35 cellular contexts compared by ENCODE assay signal in the genomic region with DNA sequence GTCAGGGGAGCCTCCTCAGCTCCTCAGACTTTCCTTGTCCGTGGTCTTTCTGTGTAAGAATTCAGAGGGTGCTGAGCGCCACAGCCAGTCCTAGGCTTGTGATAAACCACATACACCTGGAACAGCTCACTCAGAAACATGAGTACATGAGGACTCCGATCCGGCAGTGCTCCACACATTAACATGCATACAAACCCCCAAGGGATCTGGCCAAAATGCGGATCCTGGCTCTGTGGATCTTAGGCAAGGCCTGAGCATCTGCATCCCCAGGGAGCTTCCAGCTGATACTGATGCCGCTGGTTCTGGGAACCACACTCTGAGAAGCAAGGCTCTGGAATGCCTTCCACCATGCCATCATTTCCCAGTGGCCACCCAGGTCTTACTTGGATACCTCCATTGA. TPM values are rescaled to one million over a fixed set of nuclear protein-coding genes. Genes with fewer than 3 reads are reported as not detected.
DNase-seq lines count a peak whose midpoint lies in the region; ATAC-seq and TF ChIP-seq lines count a peak whose summit lies in the region.
"Had no signal": no experiment of that assay in that cellular context is flagged by ENCODE, and none has a peak within 500 bp of the region (broad histone marks: within the 10 kb centered on the region; RNA-seq: fewer than 3 reads in every experiment).

No MANE protein-coding gene starts in this region.

- no peak overlapping the region for H3K4me2 ChIP-seq in osteoblast (ENCODE audit: insufficient read depth, low read length)
- H3K4me2 ChIP-seq: A549; BLaER1; BLaER1 treated with 17β-estradiol and CSF1 and Interleukin-3, amounts not matched to agents 10 nM and 100 nM had no signal

- no peaks in the 10 kb centered on the region for H3K79me2 ChIP-seq in osteoblast (ENCODE audit: insufficient read depth, low read length)

- POLR2A ChIA-PET in WTC11 (lab: Charles Lee) = no interaction called here

- H3K4me3 Mint-ChIP-seq in WTC11 = no peak overlapping the region
- H3K4me3 Mint-ChIP-seq: B cell; CD14-positive monocyte; CD4-positive, alpha-beta memory T cell; CD4-positive, alpha-beta T cell; CD4-positive, CD25-positive, alpha-beta regulatory T cell; CD8-positive, alpha-beta memory T cell; CD8-positive, alpha-beta T cell had no signal

- DNase-seq in right atrium auricular region (ENCODE audit: low spot score) (peak; percentile 34), cardiac septum (ENCODE audit: low spot score) (no peak), WTC11 (ENCODE audit: low spot score) (no peak), osteoblast (ENCODE audit: insufficient read length, low spot score, missing footprints) (peak; percentile 57)
- DNase-seq: 8988T; ACHN; AML-193; BE2C; C1 segment of cervical spinal cord; Caco-2; Calu3; CD4-positive, alpha-beta memory T cell; CD4-positive, alpha-beta T cell; CD4-positive, CD25-positive, alpha-beta regulatory T cell; CD8-positive, alpha-beta memory T cell; CD8-positive, alpha-beta T cell; COR-L47; DMS 273 treated with DMSO at 0.1 percent for 48 hours; DMS153; DMS53; DMS79; DMS79 treated with DMSO at 0.1 percent for 48 hours; DND-41; EL had no signal

- H3K27me3 ChIP-seq in right atrium auricular region = no peaks in the 10 kb centered on the region
- H3K27me3 ChIP-seq in osteoblast (ENCODE audit: insufficient read depth, low read length) = no peaks in the 10 kb centered on the region
- H3K27me3 ChIP-seq: BE2C; BLaER1; BLaER1 treated with 17β-estradiol and CSF1 and Interleukin-3, amounts not matched to agents 10 nM and 100 nM had no signal

- no peak overlapping the region for H3K4me3 ChIP-seq in right atrium auricular region
- no peak overlapping the region for H3K4me3 ChIP-seq in osteoblast (ENCODE audit: insufficient read depth, low read length)
- H3K4me3 ChIP-seq: A549; BLaER1; BLaER1 treated with 17β-estradiol and CSF1 and Interleukin-3, amounts not matched to agents 10 nM and 100 nM had no signal

- H4K20me1 ChIP-seq in osteoblast (ENCODE audit: insufficient read depth, low read length) = no peaks in the 10 kb centered on the region
- H4K20me1 ChIP-seq: BLaER1; BLaER1 treated with 17β-estradiol and CSF1 and Interleukin-3, amounts not matched to agents 10 nM and 100 nM had no signal

- H3K4me1 ChIP-seq in right atrium auricular region = no peaks in the 10 kb centered on the region
- H3K4me1 ChIP-seq in osteoblast (ENCODE audit: insufficient read depth, low read length) = no peaks in the 10 kb centered on the region
- H3K4me1 ChIP-seq: A549, BE2C, Caco-2 had no signal

- peaks cover 3% of the 10 kb centered on the region; the same call in 1 of the 2 replicates for H3K4me1 Mint-ChIP-seq in WTC11
- H3K4me1 Mint-ChIP-seq: B cell; CD14-positive monocyte; CD4-positive, alpha-beta memory T cell; CD8-positive, alpha-beta memory T cell had no signal

- intact Hi-C loops in cardiac septum (cut with DNase I) = no loop called here

- H3K9me3 ChIP-seq in right atrium auricular region (no peaks in the 10 kb centered on the region), osteoblast (ENCODE audit: low read depth, low read length) (no peaks in the 10 kb centered on the region)
- H3K9me3 ChIP-seq: A549, BE2C, BLaER1, Caco-2 had no signal

- H3K27ac ChIP-seq in right atrium auricular region (no peak overlapping the region), osteoblast (ENCODE audit: low read depth, low read length) (no peak overlapping the region)
- H3K27ac ChIP-seq: 22Rv1; A549; BLaER1; BLaER1 treated with 17β-estradiol and CSF1 and Interleukin-3, amounts not matched to agents 10 nM and 100 nM; C4-2B had no signal

- H3K36me3 ChIP-seq in right atrium auricular region = no peaks in the 10 kb centered on the region
- no peaks in the 10 kb centered on the region for H3K36me3 ChIP-seq in osteoblast (ENCODE audit: insufficient read depth, low read length)
- H3K36me3 ChIP-seq: BE2C; BLaER1; BLaER1 treated with 17β-estradiol and CSF1 and Interleukin-3, amounts not matched to agents 10 nM and 100 nM had no signal

- no peaks in the 10 kb centered on the region for H3K36me3 Mint-ChIP-seq in WTC11
- H3K36me3 Mint-ChIP-seq: CD14-positive monocyte; CD4-positive, alpha-beta memory T cell; CD4-positive, CD25-positive, alpha-beta regulatory T cell; CD8-positive, alpha-beta memory T cell; CD8-positive, alpha-beta T cell had no signal

- ATAC-seq in WTC11 (no peak), GM21619 (IDR thresholded peaks at IDR 0.05; ENCODE audit: unreplicated experiment) (no peak), GM19467 (IDR thresholded peaks at IDR 0.05; ENCODE audit: unreplicated experiment) (no peak)
- ATAC-seq: A549; CD8-positive, alpha-beta T cell had no signal

- no peak for TF ChIP-seq CTCF in right atrium auricular region (IDR thresholded peaks at IDR 0.05)
- TF ChIP-seq CTCF in WTC11 (IDR thresholded peaks at IDR 0.05) = no peak
- no peak for TF ChIP-seq CTCF in osteoblast (IDR thresholded peaks at IDR 0.05; ENCODE audit: extremely low read depth, low read depth, low read length)

- no peak overlapping the region for H2AFZ ChIP-seq in osteoblast (ENCODE audit: low read length)

- H3K27me3 Mint-ChIP-seq in WTC11 (ENCODE audit: low read depth) = no peaks in the 10 kb centered on the region; the same call in 1 of the 2 replicates
- H3K27me3 Mint-ChIP-seq: B cell; CD4-positive, alpha-beta memory T cell; CD4-positive, CD25-positive, alpha-beta regulatory T cell had no signal

- CTCF ChIA-PET in WTC11 (lab: Charles Lee) = no interaction called here

- H3K9me3 Mint-ChIP-seq in WTC11 = no peaks in the 10 kb centered on the region
- H3K9me3 Mint-ChIP-seq: CD4-positive, alpha-beta T cell; CD8-positive, alpha-beta T cell had no signal

- no peak overlapping the region for H3K27ac Mint-ChIP-seq in WTC11
- H3K27ac Mint-ChIP-seq: B cell; CD14-positive monocyte; CD4-positive, alpha-beta memory T cell; CD4-positive, alpha-beta T cell; CD4-positive, CD25-positive, alpha-beta regulatory T cell; CD8-positive, alpha-beta memory T cell; CD8-positive, alpha-beta T cell had no signal

TF ChIP-seq in WTC11, 78 proteins besides CTCF, POLR2A, EP300 and RAD21 (continues in another document):
- TF ChIP-seq ELF4 (CRISPR knock-in tag; IDR thresholded peaks at IDR 0.05; ENCODE audit: low read depth) (no peak), TEAD4 (CRISPR knock-in tag; IDR thresholded peaks at IDR 0.05) (no peak), GABPB1 (CRISPR knock-in tag; IDR thresholded peaks at IDR 0.05) (no peak)
- TF ChIP-seq, protein P1, sequence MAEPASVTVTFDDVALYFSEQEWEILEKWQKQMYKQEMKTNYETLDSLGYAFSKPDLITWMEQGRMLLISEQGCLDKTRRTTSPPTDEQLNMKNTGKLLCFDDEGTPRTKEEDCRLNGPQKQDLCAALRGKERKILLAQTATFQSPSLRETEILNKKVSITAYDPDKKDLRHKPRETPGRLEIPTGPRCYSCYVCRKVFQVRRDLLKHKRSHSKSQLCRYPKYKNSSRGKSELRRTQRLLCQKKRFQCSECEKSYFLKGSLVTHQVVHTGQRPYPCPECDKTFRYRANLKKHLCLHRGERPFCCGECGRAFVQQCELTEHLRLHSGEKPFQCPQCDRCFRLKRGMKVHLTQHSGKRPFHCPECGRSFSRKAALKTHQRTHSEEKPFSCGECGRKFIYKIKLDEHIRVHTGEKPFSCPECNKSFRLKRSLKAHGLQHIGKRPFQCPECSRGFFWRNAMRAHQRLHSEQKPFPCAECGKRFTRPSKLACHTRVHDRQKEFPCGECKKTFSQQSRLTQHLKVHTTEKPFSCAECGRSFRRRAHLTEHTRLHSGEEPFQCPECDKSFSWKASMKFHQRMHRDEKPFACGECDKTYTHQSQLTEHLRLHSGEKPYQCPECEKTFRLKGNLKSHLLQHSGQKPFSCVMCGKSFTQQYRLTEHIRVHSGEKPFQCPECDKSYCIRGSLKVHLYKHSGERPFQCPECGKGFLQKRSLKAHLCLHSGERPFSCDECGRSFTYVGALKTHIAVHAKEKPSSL (CRISPR knock-in tag; conservative IDR thresholded peaks at IDR 0.05) = no peak
- TF ChIP-seq, protein P2, sequence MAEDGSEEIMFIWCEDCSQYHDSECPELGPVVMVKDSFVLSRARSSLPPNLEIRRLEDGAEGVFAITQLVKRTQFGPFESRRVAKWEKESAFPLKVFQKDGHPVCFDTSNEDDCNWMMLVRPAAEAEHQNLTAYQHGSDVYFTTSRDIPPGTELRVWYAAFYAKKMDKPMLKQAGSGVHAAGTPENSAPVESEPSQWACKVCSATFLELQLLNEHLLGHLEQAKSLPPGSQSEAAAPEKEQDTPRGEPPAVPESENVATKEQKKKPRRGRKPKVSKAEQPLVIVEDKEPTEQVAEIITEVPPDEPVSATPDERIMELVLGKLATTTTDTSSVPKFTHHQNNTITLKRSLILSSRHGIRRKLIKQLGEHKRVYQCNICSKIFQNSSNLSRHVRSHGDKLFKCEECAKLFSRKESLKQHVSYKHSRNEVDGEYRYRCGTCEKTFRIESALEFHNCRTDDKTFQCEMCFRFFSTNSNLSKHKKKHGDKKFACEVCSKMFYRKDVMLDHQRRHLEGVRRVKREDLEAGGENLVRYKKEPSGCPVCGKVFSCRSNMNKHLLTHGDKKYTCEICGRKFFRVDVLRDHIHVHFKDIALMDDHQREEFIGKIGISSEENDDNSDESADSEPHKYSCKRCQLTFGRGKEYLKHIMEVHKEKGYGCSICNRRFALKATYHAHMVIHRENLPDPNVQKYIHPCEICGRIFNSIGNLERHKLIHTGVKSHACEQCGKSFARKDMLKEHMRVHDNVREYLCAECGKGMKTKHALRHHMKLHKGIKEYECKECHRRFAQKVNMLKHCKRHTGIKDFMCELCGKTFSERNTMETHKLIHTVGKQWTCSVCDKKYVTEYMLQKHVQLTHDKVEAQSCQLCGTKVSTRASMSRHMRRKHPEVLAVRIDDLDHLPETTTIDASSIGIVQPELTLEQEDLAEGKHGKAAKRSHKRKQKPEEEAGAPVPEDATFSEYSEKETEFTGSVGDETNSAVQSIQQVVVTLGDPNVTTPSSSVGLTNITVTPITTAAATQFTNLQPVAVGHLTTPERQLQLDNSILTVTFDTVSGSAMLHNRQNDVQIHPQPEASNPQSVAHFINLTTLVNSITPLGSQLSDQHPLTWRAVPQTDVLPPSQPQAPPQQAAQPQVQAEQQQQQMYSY (CRISPR knock-in tag; IDR thresholded peaks at IDR 0.05) = peak; percentile 61

RNA-seq across cellular contexts. Expression of a gene that starts 20.6 kb away (rescaled TPM):
- total RNA-seq in right atrium auricular region = under 1 TPM in 1 of 2 donors, not detected in 1; 0.04 TPM
- 0.27 TPM for total RNA-seq in cardiac septum
- 1.5 to 1.8 TPM (median 1.7 TPM) in 3 replicates for total RNA-seq in WTC11 (2021)
- 0.36 and 5.9 TPM in 2 replicates for total RNA-seq in osteoblast
- total RNA-seq: A172; B cell; Caco-2; Calu3; CD4-positive, alpha-beta memory T cell; CD4-positive, alpha-beta T cell; CD4-positive, CD25-positive, alpha-beta regulatory T cell; CD8-positive, alpha-beta memory T cell; CD8-positive, alpha-beta T cell; Daoy had no signal

Comparison
In these comparisons a context has a peak if more than half of its experiments do, and no peak if none do; other contexts are left out.
1. DNase-seq: peak in right atrium auricular region (single experiment) and osteoblast (single experiment); none in cardiac septum (single experiment) and WTC11 (single experiment).